Comparison of ENCODE assay signal across 18 cellular contexts in the genomic region with DNA sequence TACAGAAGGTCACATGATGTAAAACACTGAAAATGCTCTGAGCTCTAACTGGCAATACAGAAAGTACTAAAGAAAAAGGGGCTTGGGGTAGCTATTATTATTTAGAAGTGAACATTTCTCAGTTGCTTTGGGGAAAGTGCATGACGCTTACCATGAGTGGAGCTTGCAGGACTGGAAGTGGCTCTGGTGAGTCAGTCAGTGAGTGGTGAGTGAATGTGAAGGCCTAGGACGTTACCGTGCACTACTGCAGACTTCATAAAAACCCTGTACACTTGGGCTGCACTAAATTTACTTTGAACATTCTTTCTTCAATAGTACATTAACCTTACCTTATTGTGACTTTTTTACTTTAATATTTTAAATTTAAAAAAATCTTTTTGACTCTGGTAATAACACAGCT.
DNase-seq lines count a peak whose midpoint lies in the region; ATAC-seq and TF ChIP-seq lines count a peak whose summit lies in the region.
"Had no signal": no experiment of that assay in that cellular context is flagged by ENCODE, and none has a peak within 500 bp of the region (broad histone marks: within the 10 kb centered on the region; RNA-seq: fewer than 3 reads in every experiment).

No MANE protein-coding gene starts in this region.

- CTCF ChIA-PET in mammary epithelial cell (lab: Charles Lee; ENCODE audit: low non-redundant PET): interaction anchor here (0.6 kb wide), 1 partner anchor 76 kb away, joined by 3 read pairs; no protein-coding TSS in a partner anchor
- CTCF ChIA-PET in MCF 10A (lab: Yijun Ruan, JAX): interaction anchor here (0.6 to 1.8 kb wide), 3 partner anchors 20 to 69 kb away, joined by 3 to 7 read pairs (median 3); no protein-coding TSS in a partner anchor
- CTCF ChIA-PET in HEK293T (lab: Yijun Ruan, JAX): no interaction called here

- no peak overlapping the region for H2AFZ ChIP-seq in mammary epithelial cell (ENCODE audit: low read depth, low read length)

- dilution Hi-C loops in mammary epithelial cell (cut with HindIII; ENCODE audit: low sequenced_read_pairs): no loop called here

- peak overlapping the region; percentile 4 for H3K9ac ChIP-seq in mammary epithelial cell (ENCODE audit: insufficient read depth, low read length)

- WGBS in mammary epithelial cell (ENCODE audit: low coverage, missing lambda C conversion rate): 53% methylated on average over 3 of the region's 3 CpGs

- in situ Hi-C loops in mammary epithelial cell (cut with MboI; ENCODE audit: low sequenced_read_pairs in 2 of 2): no loop called here

- peaks cover 14% of the 10 kb centered on the region for H3K9me3 Mint-ChIP-seq in MCF 10A (ENCODE audit: unreplicated experiment)
- peaks cover 17% of the 10 kb centered on the region for H3K9me3 Mint-ChIP-seq in T-helper 1 cell treated with Interleukin-12 subunit alpha and Interleukin-12 subunit beta and Interleukin-4 antibody, amounts not matched to agents 30 μg/mL and 1 μg/mL, for 36 hours

- intact Hi-C loops in mammary epithelial cell (cut with micrococcal nuclease): no loop called here
- intact Hi-C loops in MCF 10A (cut with micrococcal nuclease): no loop called here

- no peaks in the 10 kb centered on the region for H4K20me1 ChIP-seq in mammary epithelial cell (ENCODE audit: insufficient read depth, low read length)

- H3K27ac ChIP-seq in mammary epithelial cell (ENCODE audit: insufficient read depth, low read depth, low read length): no peak overlapping the region
- H3K27ac ChIP-seq: cardiac muscle cell, SJSA1, tibial nerve had no signal

- H3K9me3 ChIP-seq in mammary epithelial cell (replicated peaks; ENCODE audit: insufficient read depth, low read length): no peaks in the 10 kb centered on the region
- H3K9me3 ChIP-seq: SJSA1 had no signal

- H3K4me3 ChIP-seq in mammary epithelial cell (replicated peaks in 1 of 3; ENCODE audit: insufficient read depth in 1 of 3, low read depth in 2 of 3, low read length in 3 of 3) (no peak overlapping the region), fibroblast of mammary gland (ENCODE audit: control insufficient read depth, low read depth, low read length) (no peak overlapping the region)
- H3K4me3 ChIP-seq: cardiac muscle cell, lung, SJSA1, tibial nerve had no signal

- H3K27me3 ChIP-seq in mammary epithelial cell (ENCODE audit: insufficient read depth, low read length): no peaks in the 10 kb centered on the region
- H3K27me3 ChIP-seq: cardiac muscle cell, SJSA1, tibial nerve had no signal

- peak; percentile 40 for DNase-seq in mammary epithelial cell
- DNase-seq in MCF 10A (ENCODE audit: unreplicated experiment): no peak
- DNase-seq in fibroblast of mammary gland (ENCODE audit: low read depth): peak; percentile 26
- no peak for DNase-seq in COLO668 (lab: John Stamatoyannopoulos, UW; ENCODE audit: unreplicated experiment)
- DNase-seq in HEK293T (ENCODE audit: extremely low spot score): no peak
- DNase-seq: activated naive CD4-positive, alpha-beta T cell treated with anti-CD3 and anti-CD28 coated beads, Interleukin-2, amount 50 U/mL, for 16 hours; Calu3; H9; natural killer cell; NCI-H1105 treated with DMSO at 0.1 percent for 48 hours; stimulated activated CD4-positive, alpha-beta T cell treated with anti-CD3 and anti-CD28 coated beads, Interleukin-1b, Interleukin-23, amount 100 ng/mL, for 48 hours had no signal

- H3K4me3 Mint-ChIP-seq in MCF 10A (ENCODE audit: unreplicated experiment): no peak overlapping the region
- no peak overlapping the region for H3K4me3 Mint-ChIP-seq in T-helper 1 cell treated with Interleukin-12 subunit alpha and Interleukin-12 subunit beta and Interleukin-4 antibody, amounts not matched to agents 30 μg/mL and 1 μg/mL, for 36 hours
- H3K4me3 Mint-ChIP-seq: H9, natural killer cell had no signal

- H3K27me3 Mint-ChIP-seq in MCF 10A (ENCODE audit: insufficient read depth, unreplicated experiment): no peaks in the 10 kb centered on the region
- H3K27me3 Mint-ChIP-seq in T-helper 1 cell treated with Interleukin-12 subunit alpha and Interleukin-12 subunit beta and Interleukin-4 antibody, amounts not matched to agents 30 μg/mL and 1 μg/mL, for 36 hours (ENCODE audit: low read depth): no peaks in the 10 kb centered on the region

- no peaks in the 10 kb centered on the region for H3K79me2 ChIP-seq in mammary epithelial cell (ENCODE audit: insufficient read depth, low read length)

- BruUV-seq in mammary epithelial cell (replicated peaks; lab: Mats Ljungman, UMichigan): no TSS peak
- BruUV-seq in MCF 10A (replicated peaks; lab: Mats Ljungman, UMichigan): no TSS peak

- H3K27ac Mint-ChIP-seq in MCF 10A (ENCODE audit: low read depth, unreplicated experiment): no peak overlapping the region
- H3K27ac Mint-ChIP-seq in T-helper 1 cell treated with Interleukin-12 subunit alpha and Interleukin-12 subunit beta and Interleukin-4 antibody, amounts not matched to agents 30 μg/mL and 1 μg/mL, for 36 hours: peak overlapping the region; percentile 64
- H3K27ac Mint-ChIP-seq: H9, natural killer cell had no signal

- H3K36me3 ChIP-seq in mammary epithelial cell (ENCODE audit: insufficient read depth, low read length): no peaks in the 10 kb centered on the region
- H3K36me3 ChIP-seq: cardiac muscle cell, SJSA1, tibial nerve had no signal

- peaks cover 5% of the 10 kb centered on the region for H3K4me1 ChIP-seq in mammary epithelial cell (ENCODE audit: insufficient read depth, low read length)
- H3K4me1 ChIP-seq: SJSA1 had no signal

- H3K4me2 ChIP-seq in mammary epithelial cell (ENCODE audit: insufficient read depth, low read depth, low read length): no peak overlapping the region

- H3K4me1 Mint-ChIP-seq in MCF 10A (ENCODE audit: insufficient read depth, unreplicated experiment): peaks cover 15% of the 10 kb centered on the region
- H3K4me1 Mint-ChIP-seq in T-helper 1 cell treated with Interleukin-12 subunit alpha and Interleukin-12 subunit beta and Interleukin-4 antibody, amounts not matched to agents 30 μg/mL and 1 μg/mL, for 36 hours (ENCODE audit: low read depth): peaks cover 33% of the 10 kb centered on the region

- TF ChIP-seq CTCF in mammary epithelial cell (conservative IDR thresholded peaks at IDR 0.05 in 1 of 2, IDR thresholded peaks at IDR 0.05 in 1 of 2; ENCODE audit: extremely low read depth in 1 of 2, insufficient read depth in 1 of 2, low read depth in 1 of 2, low read length in 2 of 2) (no peak), MCF 10A (IDR thresholded peaks at IDR 0.05; ENCODE audit: unreplicated experiment) (no peak), fibroblast of mammary gland (conservative IDR thresholded peaks at IDR 0.05; ENCODE audit: control insufficient read depth, insufficient read depth, low read depth, low read length) (no peak)

- H3K36me3 Mint-ChIP-seq in MCF 10A (ENCODE audit: insufficient read depth, unreplicated experiment): peaks cover 7% of the 10 kb centered on the region
- H3K36me3 Mint-ChIP-seq in T-helper 1 cell treated with Interleukin-12 subunit alpha and Interleukin-12 subunit beta and Interleukin-4 antibody, amounts not matched to agents 30 μg/mL and 1 μg/mL, for 36 hours (ENCODE audit: low read depth): peaks cover 10% of the 10 kb centered on the region
- H3K36me3 Mint-ChIP-seq: natural killer cell had no signal

- POLR2A ChIA-PET in MCF 10A (lab: Yijun Ruan, JAX) (interaction anchor here (1.2 to 2.4 kb wide), 3 partner anchors 13 to 78 kb away, joined by 5 to 6 read pairs (median 5); no protein-coding TSS in a partner anchor), HEK293T (lab: Yijun Ruan, JAX) (no interaction called here)

- ATAC-seq in GM21447 (IDR thresholded peaks at IDR 0.05; ENCODE audit: unreplicated experiment) (no peak), GM18909 (IDR thresholded peaks at IDR 0.05; ENCODE audit: poor library complexity, unreplicated experiment) (no peak)
- ATAC-seq: natural killer cell had no signal

TF ChIP-seq in HEK293T, 16 proteins besides CTCF, POLR2A, EP300 and RAD21:
- TF ChIP-seq HDGF (IDR thresholded peaks at IDR 0.05; ENCODE audit: borderline replicate concordance) (no peak), FOXK2 (IDR thresholded peaks at IDR 0.05) (no peak), ZNF384 (IDR thresholded peaks at IDR 0.05) (no peak), NFRKB (IDR thresholded peaks at IDR 0.05) (no peak), ELF4 (IDR thresholded peaks at IDR 0.05) (no peak), ARNT (IDR thresholded peaks at IDR 0.05) (no peak), FOXM1 (IDR thresholded peaks at IDR 0.05; ENCODE audit: borderline replicate concordance) (no peak), BHLHE40 (IDR thresholded peaks at IDR 0.05; ENCODE audit: borderline replicate concordance) (no peak), TARDBP (IDR thresholded peaks at IDR 0.05) (no peak), SUZ12 (IDR thresholded peaks at IDR 0.05) (no peak), SP1 (IDR thresholded peaks at IDR 0.05) (no peak), LEF1 (IDR thresholded peaks at IDR 0.05; ENCODE audit: borderline replicate concordance) (no peak), L3MBTL2 (conservative IDR thresholded peaks at IDR 0.05) (no peak), FOXA1 (IDR thresholded peaks at IDR 0.05) (no peak)
- TF ChIP-seq, protein P1, sequence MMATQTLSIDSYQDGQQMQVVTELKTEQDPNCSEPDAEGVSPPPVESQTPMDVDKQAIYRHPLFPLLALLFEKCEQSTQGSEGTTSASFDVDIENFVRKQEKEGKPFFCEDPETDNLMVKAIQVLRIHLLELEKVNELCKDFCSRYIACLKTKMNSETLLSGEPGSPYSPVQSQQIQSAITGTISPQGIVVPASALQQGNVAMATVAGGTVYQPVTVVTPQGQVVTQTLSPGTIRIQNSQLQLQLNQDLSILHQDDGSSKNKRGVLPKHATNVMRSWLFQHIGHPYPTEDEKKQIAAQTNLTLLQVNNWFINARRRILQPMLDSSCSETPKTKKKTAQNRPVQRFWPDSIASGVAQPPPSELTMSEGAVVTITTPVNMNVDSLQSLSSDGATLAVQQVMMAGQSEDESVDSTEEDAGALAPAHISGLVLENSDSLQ (IDR thresholded peaks at IDR 0.05): no peak
TF ChIP-seq in HEK293T: peak in this region for 0.

Comparison
In these comparisons a context has a peak if more than half of its experiments do, and no peak if none do; other contexts are left out.
1. DNase-seq: peak in mammary epithelial cell (single experiment) and fibroblast of mammary gland (single experiment); none in MCF 10A (single experiment), COLO668 (single experiment) and HEK293T (single experiment).